Comparison of ENCODE assay signal across 13 cellular contexts in the genomic region with DNA sequence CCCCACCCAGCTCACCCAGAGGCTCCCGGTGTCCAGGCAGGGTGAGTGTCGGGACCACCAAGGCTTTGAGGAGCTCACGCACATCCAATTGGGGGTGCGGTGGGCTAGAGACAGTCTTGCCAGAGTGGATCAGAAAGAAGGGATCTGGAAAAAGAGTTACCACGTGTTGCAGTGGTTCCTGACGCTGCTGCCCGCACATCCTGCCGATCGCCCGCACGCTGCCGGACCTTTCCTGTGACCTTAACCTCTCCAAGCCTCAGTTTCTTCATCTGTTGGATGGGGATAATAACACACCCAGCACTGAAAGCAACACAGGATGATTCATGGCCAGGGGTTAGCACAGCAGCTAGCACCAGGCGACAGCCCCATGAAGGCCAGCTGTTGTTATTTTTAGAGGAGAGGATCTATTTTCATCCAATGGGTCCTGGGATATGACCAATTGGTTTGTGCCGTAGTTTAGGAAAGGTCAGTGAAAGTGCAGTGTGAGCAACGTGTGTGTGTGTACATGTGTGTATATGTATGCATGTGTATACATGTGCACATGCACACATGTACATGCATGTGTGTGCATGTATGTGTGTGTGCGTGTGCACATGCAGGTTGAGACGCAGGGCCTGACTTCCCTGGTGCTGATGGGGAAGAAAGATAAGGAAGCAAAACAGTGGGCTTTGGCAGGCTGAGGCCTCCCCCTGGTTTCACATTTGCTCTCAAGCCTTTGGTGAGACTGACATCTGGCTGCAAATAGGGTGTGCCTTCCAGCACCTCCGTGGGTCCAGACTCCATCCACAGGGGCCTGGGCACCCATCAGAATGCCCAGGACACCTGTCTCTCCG. TPM values are rescaled to one million over a fixed set of nuclear protein-coding genes. Genes with fewer than 3 reads are reported as not detected.
A peak's percentile ranks its signal among the peaks of the same experiment; 100 is the strongest.
DNase-seq lines count a peak whose midpoint lies in the region; ATAC-seq and TF ChIP-seq lines count a peak whose summit lies in the region.
"Had no signal": no experiment of that assay in that cellular context is flagged by ENCODE, and none has a peak within 500 bp of the region (broad histone marks: within the 10 kb centered on the region; RNA-seq: fewer than 3 reads in every experiment).

No MANE protein-coding gene starts in this region.

- H3K4me3 ChIP-seq in OCI-LY7 (ENCODE audit: low read depth, low read length, poor library complexity, severe bottlenecking) = no peak overlapping the region
- H3K4me3 ChIP-seq in right cardiac atrium (ENCODE audit: low read length) = no peak overlapping the region
- H3K4me3 ChIP-seq in thoracic aorta = peak overlapping the region; percentile 29
- no peak overlapping the region for H3K4me3 ChIP-seq in GM23338

- WGBS in right cardiac atrium = 63% methylated on average over 19 of the region's 19 CpGs

- peak; percentile 42 for DNase-seq in activated effector memory CD4-positive, alpha-beta T cell treated with anti-CD3 and anti-CD28 coated beads, Interleukin-2, amount 50 U/mL, for 16 hours
- no peak for DNase-seq in activated effector memory CD4-positive, alpha-beta T cell treated with Interleukin-2 at 50 U/mL for 16 hours
- DNase-seq in OCI-LY7 (ENCODE audit: low spot score) (no peak), right cardiac atrium (no peak), thoracic aorta (ENCODE audit: low spot score) (no peak), GM03348 (ENCODE audit: low spot score) (no peak), GM23338 (ENCODE audit: low spot score) (no peak), SK-N-DZ (ENCODE audit: low spot score) (no peak)
- DNase-seq: activated CD4-positive, alpha-beta T cell treated with anti-CD3 and anti-CD28 coated beads for 4 hours; HFFc6; stimulated activated naive CD4-positive, alpha-beta T cell had no signal

- H3K4me2 ChIP-seq in OCI-LY7 (ENCODE audit: low read length) = no peak overlapping the region
- H3K4me2 ChIP-seq in GM23338 = no peak overlapping the region

- H3K9me2 ChIP-seq in OCI-LY7 (ENCODE audit: insufficient read depth, low read length) = no peaks in the 10 kb centered on the region
- H3K9me2 ChIP-seq in GM23338 (ENCODE audit: insufficient read depth) = no peaks in the 10 kb centered on the region

- CTCF ChIA-PET in OCI-LY7 (lab: Charles Lee; ENCODE audit: unreplicated experiment) = no interaction called here

- ATAC-seq in right cardiac atrium = peak; percentile 18 to 50
- no peak for ATAC-seq in thoracic aorta (ENCODE audit: insufficient number of reproducible peaks, low FRiP score, low read depth)
- ATAC-seq in GM23338 = no peak

- no peaks in the 10 kb centered on the region; the same call in 2 of the 3 replicates for H3K36me3 Mint-ChIP-seq in GM23338 (ENCODE audit: low read depth)

- peaks cover 2% of the 10 kb centered on the region; the same call in 2 of the 3 replicates for H3K4me1 Mint-ChIP-seq in GM23338

- H3K9me3 Mint-ChIP-seq in GM23338 = peaks cover 2% of the 10 kb centered on the region; the same call in 1 of the 3 replicates
- H3K9me3 Mint-ChIP-seq: HFFc6, nephron had no signal

- H3K27ac Mint-ChIP-seq in GM23338 = no peak overlapping the region
- H3K27ac Mint-ChIP-seq: HFFc6 had no signal

- TF ChIP-seq CTCF in OCI-LY7 (conservative IDR thresholded peaks at IDR 0.05; ENCODE audit: low read length) (0 out of 2 replicates have a peak, but pooled peaks have one; percentile 18), thoracic aorta (IDR thresholded peaks at IDR 0.05) (no peak), GM23338 (conservative IDR thresholded peaks at IDR 0.05; ENCODE audit: low read depth in 2 of 2) (no peak)

- POLR2A ChIA-PET in OCI-LY7 (lab: Charles Lee) = no interaction called here

- H3K27me3 ChIP-seq in right cardiac atrium (ENCODE audit: control insufficient read depth, insufficient read depth) (no peaks in the 10 kb centered on the region), thoracic aorta (replicated peaks; ENCODE audit: insufficient read depth) (no peaks in the 10 kb centered on the region), GM23338 (ENCODE audit: insufficient read depth) (no peaks in the 10 kb centered on the region)

- H3K27ac ChIP-seq in OCI-LY7 (ENCODE audit: low read depth, low read length, poor library complexity, severe bottlenecking) (no peak overlapping the region), right cardiac atrium (ENCODE audit: low read length) (no peak overlapping the region), thoracic aorta (no peak overlapping the region), GM23338 (ENCODE audit: low read depth) (no peak overlapping the region)

- no peaks in the 10 kb centered on the region for H4K20me1 ChIP-seq in OCI-LY7 (ENCODE audit: insufficient read depth, low read length)
- H4K20me1 ChIP-seq in GM23338 (replicated peaks; ENCODE audit: insufficient read depth) = no peaks in the 10 kb centered on the region

- H3K4me1 ChIP-seq in OCI-LY7 (ENCODE audit: insufficient read depth, low read length, poor library complexity, severe bottlenecking) = no peaks in the 10 kb centered on the region
- H3K4me1 ChIP-seq in right cardiac atrium (ENCODE audit: control insufficient read depth, insufficient read depth, low read length) = no peaks in the 10 kb centered on the region
- no peaks in the 10 kb centered on the region for H3K4me1 ChIP-seq in thoracic aorta (ENCODE audit: control insufficient read depth in 1 of 2, low read depth in 2 of 2)
- no peaks in the 10 kb centered on the region for H3K4me1 ChIP-seq in GM23338 (ENCODE audit: insufficient read depth)

- no peaks in the 10 kb centered on the region for H3K9me3 ChIP-seq in OCI-LY7 (ENCODE audit: low read length)
- no peaks in the 10 kb centered on the region for H3K9me3 ChIP-seq in right cardiac atrium (ENCODE audit: control insufficient read depth, low read length)
- H3K9me3 ChIP-seq in thoracic aorta = no peaks in the 10 kb centered on the region

- no peaks in the 10 kb centered on the region for H3F3A ChIP-seq in GM23338 (replicated peaks; ENCODE audit: low read depth)

- no peaks in the 10 kb centered on the region for H3K36me3 ChIP-seq in OCI-LY7 (ENCODE audit: insufficient read depth, low read length)
- no peaks in the 10 kb centered on the region for H3K36me3 ChIP-seq in thoracic aorta
- no peaks in the 10 kb centered on the region for H3K36me3 ChIP-seq in GM23338 (ENCODE audit: insufficient read depth)

- H3K79me2 ChIP-seq in OCI-LY7 (ENCODE audit: insufficient read depth, low read depth, low read length) (no peaks in the 10 kb centered on the region), GM23338 (replicated peaks; ENCODE audit: insufficient read depth) (no peaks in the 10 kb centered on the region)

- peaks cover 11% of the 10 kb centered on the region for H3K27me3 Mint-ChIP-seq in GM23338 (ENCODE audit: insufficient read depth, low read depth, poor library complexity)

- BruUV-seq in OCI-LY7 (replicated peaks; lab: Mats Ljungman, UMichigan) = no TSS peak

- H2AFZ ChIP-seq in OCI-LY7 (ENCODE audit: low read length) = no peak overlapping the region
- H2AFZ ChIP-seq in GM23338 = no peak overlapping the region

- no peak overlapping the region for H3K4me3 Mint-ChIP-seq in GM23338
- H3K4me3 Mint-ChIP-seq: HFFc6 had no signal

- intact Hi-C loops in OCI-LY7 (cut with micrococcal nuclease; ENCODE audit: unreplicated experiment) (no loop called here), right cardiac atrium (cut with DNase I) (no loop called here)

RNA-seq across cellular contexts. Expression of gene ITGAX, which starts 2.6 kb away (rescaled TPM):
- not detected in 2 replicates for total RNA-seq in OCI-LY7 (2014; rRNA removed; shearing (Covaris generic))
- total RNA-seq in OCI-LY7 (2022) (not detected in 2 replicates), right cardiac atrium (1 to 10 TPM; 1.6 to 2.1 (median 1.9) TPM), thoracic aorta (10 to 100 TPM in 1 of 2 donors, 1 to 10 TPM in 1; 9.7 to 32.9 TPM)
- polyA plus RNA-seq in right cardiac atrium (1.1 TPM), GM23338 (2016; fragmentation: Nextera tagmentation; extraction: Ambion mirVana) (not detected in 2 replicates)
- 0.12 TPM in 1 of 2 replicates, not detected in the other for total RNA-seq in GM23338 (2014; rRNA removed; shearing (Covaris generic))
- polyA plus RNA-seq in SK-N-DZ (2014; cell fraction: cytosol; rRNA removed) = not detected in 2 replicates
- not detected in 2 replicates for polyA plus RNA-seq in SK-N-DZ (2014; cell fraction: nucleus; rRNA removed)
- total RNA-seq: HFFc6, NCI-H460 had no signal

RNA-seq across cellular contexts. Expression of gene ITGAD, which starts 35.6 kb away (rescaled TPM):
- total RNA-seq in OCI-LY7 (2014; rRNA removed; shearing (Covaris generic)) = not detected in 2 replicates
- total RNA-seq in OCI-LY7 (2022) (not detected in 2 replicates), right cardiac atrium (not detected), thoracic aorta (under 1 TPM in 1 of 2 donors, not detected in 1; 0.14 TPM)
- polyA plus RNA-seq in right cardiac atrium (not detected), GM23338 (2016; fragmentation: Nextera tagmentation; extraction: Ambion mirVana) (not detected in 2 replicates)
- not detected in 2 replicates for total RNA-seq in GM23338 (2014; rRNA removed; shearing (Covaris generic))
- not detected in 2 replicates for polyA plus RNA-seq in SK-N-DZ (2014; cell fraction: cytosol; rRNA removed)
- not detected in 2 replicates for polyA plus RNA-seq in SK-N-DZ (2014; cell fraction: nucleus; rRNA removed)
- total RNA-seq: HFFc6, NCI-H460 had no signal

Comparison
In these comparisons a context has a peak if more than half of its experiments do, and no peak if none do; other contexts are left out.
1. ATAC-seq: peak in right cardiac atrium (2 of 2); none in thoracic aorta (single experiment) and GM23338 (single experiment).